Comparison of ENCODE assay signal across 2 cellular contexts in the genomic region with DNA sequence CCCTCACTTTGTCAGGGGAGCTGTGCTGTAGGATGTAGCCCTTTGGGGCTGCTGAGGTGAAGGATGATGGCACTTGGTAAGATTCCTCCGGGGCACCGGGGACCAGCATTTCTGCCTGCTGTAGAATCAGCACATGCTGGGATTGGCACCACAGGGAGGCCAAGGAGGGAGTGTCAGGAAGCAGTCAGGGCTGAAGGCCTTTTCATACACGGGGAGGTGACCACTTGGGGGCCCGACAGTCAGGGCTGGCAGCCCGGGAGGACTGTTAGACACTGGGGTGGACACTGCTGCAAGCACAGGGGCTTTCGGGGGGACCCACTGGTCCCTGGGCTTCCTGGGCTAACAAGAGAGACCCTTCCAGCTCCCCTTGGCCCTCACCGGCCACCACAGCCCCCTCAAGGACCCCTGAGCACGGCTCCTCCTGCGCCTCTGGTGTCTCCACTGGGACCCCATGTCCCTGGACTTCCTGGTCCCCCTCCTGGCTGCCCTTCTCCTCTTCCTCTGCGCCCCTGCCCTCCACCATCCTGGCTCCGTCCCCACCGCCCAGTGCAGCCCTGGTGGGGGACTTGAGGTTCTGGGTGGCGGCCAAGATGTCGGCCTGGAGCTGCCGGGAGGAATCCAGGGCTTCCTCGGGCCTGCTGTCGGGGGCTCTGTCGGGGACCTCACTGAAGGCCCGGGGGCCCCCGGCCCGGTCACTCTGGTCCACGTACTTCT.
TF ChIP-seq lines count a peak whose summit lies in the region.

No MANE protein-coding gene starts in this region.

TF ChIP-seq in Ishikawa, 13 proteins besides CTCF, POLR2A, EP300 and RAD21:
- no peak for TF ChIP-seq FOXM1 (IDR thresholded peaks at IDR 0.05; ENCODE audit: borderline replicate concordance, low read depth)
- TF ChIP-seq, protein P1, sequence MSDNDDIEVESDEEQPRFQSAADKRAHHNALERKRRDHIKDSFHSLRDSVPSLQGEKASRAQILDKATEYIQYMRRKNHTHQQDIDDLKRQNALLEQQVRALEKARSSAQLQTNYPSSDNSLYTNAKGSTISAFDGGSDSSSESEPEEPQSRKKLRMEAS (IDR thresholded peaks at IDR 0.05): 0 out of 2 replicates have a peak, but pooled peaks have one; percentile 27
TF ChIP-seq in Ishikawa: peak in this region for 1.

TF ChIP-seq in K562, 482 proteins besides CTCF, POLR2A, EP300 and RAD21:
- TF ChIP-seq NR3C1 (CRISPR knock-in tag; IDR thresholded peaks at IDR 0.05) (no peak), SREBF2 (CRISPR knock-in tag; IDR thresholded peaks at IDR 0.05) (no peak), HNRNPH1 (optimal IDR thresholded peaks at IDR 0.05; ENCODE audit: low read depth, low read length) (no peak), KAT8 (IDR thresholded peaks at IDR 0.05; ENCODE audit: low read depth) (no peak), SETDB1 (IDR thresholded peaks at IDR 0.05; ENCODE audit: low read length) (no peak), ILK (tag; IDR thresholded peaks at IDR 0.05; ENCODE audit: borderline replicate concordance, low read depth) (no peak), KDM2B (CRISPR knock-in tag; IDR thresholded peaks at IDR 0.05) (no peak), ZNF79 (CRISPR knock-in tag; IDR thresholded peaks at IDR 0.05; ENCODE audit: low read depth) (no peak), RBFOX2 (IDR thresholded peaks at IDR 0.05; ENCODE audit: low read depth, low read length) (no peak), FOXJ2 (tag; IDR thresholded peaks at IDR 0.05) (no peak), ZNF23 (CRISPR knock-in tag; IDR thresholded peaks at IDR 0.05) (no peak), MAZ (CRISPR knock-in tag; conservative IDR thresholded peaks at IDR 0.05 in 1 of 2, IDR thresholded peaks at IDR 0.05 in 1 of 2) (no peak)
- TF ChIP-seq, protein P2, sequence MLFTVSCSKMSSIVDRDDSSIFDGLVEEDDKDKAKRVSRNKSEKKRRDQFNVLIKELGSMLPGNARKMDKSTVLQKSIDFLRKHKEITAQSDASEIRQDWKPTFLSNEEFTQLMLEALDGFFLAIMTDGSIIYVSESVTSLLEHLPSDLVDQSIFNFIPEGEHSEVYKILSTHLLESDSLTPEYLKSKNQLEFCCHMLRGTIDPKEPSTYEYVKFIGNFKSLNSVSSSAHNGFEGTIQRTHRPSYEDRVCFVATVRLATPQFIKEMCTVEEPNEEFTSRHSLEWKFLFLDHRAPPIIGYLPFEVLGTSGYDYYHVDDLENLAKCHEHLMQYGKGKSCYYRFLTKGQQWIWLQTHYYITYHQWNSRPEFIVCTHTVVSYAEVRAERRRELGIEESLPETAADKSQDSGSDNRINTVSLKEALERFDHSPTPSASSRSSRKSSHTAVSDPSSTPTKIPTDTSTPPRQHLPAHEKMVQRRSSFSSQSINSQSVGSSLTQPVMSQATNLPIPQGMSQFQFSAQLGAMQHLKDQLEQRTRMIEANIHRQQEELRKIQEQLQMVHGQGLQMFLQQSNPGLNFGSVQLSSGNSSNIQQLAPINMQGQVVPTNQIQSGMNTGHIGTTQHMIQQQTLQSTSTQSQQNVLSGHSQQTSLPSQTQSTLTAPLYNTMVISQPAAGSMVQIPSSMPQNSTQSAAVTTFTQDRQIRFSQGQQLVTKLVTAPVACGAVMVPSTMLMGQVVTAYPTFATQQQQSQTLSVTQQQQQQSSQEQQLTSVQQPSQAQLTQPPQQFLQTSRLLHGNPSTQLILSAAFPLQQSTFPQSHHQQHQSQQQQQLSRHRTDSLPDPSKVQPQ (CRISPR knock-in tag; IDR thresholded peaks at IDR 0.05; ENCODE audit: borderline replicate concordance): no peak
- TF ChIP-seq, protein P3, sequence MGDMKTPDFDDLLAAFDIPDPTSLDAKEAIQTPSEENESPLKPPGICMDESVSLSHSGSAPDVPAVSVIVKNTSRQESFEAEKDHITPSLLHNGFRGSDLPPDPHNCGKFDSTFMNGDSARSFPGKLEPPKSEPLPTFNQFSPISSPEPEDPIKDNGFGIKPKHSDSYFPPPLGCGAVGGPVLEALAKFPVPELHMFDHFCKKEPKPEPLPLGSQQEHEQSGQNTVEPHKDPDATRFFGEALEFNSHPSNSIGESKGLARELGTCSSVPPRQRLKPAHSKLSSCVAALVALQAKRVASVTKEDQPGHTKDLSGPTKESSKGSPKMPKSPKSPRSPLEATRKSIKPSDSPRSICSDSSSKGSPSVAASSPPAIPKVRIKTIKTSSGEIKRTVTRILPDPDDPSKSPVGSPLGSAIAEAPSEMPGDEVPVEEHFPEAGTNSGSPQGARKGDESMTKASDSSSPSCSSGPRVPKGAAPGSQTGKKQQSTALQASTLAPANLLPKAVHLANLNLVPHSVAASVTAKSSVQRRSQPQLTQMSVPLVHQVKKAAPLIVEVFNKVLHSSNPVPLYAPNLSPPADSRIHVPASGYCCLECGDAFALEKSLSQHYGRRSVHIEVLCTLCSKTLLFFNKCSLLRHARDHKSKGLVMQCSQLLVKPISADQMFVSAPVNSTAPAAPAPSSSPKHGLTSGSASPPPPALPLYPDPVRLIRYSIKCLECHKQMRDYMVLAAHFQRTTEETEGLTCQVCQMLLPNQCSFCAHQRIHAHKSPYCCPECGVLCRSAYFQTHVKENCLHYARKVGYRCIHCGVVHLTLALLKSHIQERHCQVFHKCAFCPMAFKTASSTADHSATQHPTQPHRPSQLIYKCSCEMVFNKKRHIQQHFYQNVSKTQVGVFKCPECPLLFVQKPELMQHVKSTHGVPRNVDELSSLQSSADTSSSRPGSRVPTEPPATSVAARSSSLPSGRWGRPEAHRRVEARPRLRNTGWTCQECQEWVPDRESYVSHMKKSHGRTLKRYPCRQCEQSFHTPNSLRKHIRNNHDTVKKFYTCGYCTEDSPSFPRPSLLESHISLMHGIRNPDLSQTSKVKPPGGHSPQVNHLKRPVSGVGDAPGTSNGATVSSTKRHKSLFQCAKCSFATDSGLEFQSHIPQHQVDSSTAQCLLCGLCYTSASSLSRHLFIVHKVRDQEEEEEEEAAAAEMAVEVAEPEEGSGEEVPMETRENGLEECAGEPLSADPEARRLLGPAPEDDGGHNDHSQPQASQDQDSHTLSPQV (IDR thresholded peaks at IDR 0.05): no peak
TF ChIP-seq in K562: peak in this region for 0.
